In the genomic region with DNA sequence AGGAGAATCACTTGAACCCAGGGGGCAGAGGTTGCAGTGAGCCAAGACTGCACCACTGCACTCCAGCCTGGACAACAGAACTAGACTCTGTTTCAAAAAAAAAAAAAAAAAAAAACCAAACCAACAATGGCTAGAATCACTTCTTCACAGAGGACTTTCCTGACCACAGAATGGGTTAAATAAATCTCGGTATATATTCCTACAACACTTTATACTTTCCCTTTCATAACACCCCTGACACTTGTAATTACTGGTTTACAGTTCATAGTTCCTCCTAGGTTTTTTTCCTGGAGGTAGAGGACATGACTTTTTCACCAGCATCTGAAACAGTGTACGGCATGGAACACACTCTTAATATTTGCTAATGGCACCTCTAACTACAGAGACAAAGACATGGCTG, we compare ENCODE assay signal across 31 cellular contexts. TPM values are rescaled to one million over a fixed set of nuclear protein-coding genes. Genes with fewer than 3 reads are reported as not detected.
DNase-seq lines count a peak whose midpoint lies in the region; ATAC-seq and TF ChIP-seq lines count a peak whose summit lies in the region.
"Had no signal": no experiment of that assay in that cellular context is flagged by ENCODE, and none has a peak within 500 bp of the region (broad histone marks: within the 10 kb centered on the region; RNA-seq: fewer than 3 reads in every experiment).

No MANE protein-coding gene starts in this region.

- peaks cover 13% of the 10 kb centered on the region for H3K4me1 Mint-ChIP-seq in CD14-positive monocyte
- H3K4me1 Mint-ChIP-seq in activated naive CD8-positive, alpha-beta T cell treated with anti-CD3 and anti-CD28 coated beads for 36 hours = peaks cover 21% of the 10 kb centered on the region

- DNase-seq in CD14-positive monocyte (ENCODE audit: low spot score) = no peak
- DNase-seq in GM13976 (ENCODE audit: low spot score) = peak; percentile 23
- DNase-seq in activated naive CD8-positive, alpha-beta T cell treated with anti-CD3 and anti-CD28 coated beads for 36 hours = no peak
- no peak for DNase-seq in stimulated activated CD4-positive, alpha-beta T cell treated with anti-CD3 and anti-CD28 coated beads, Interleukin-4, amount 100 ng/mL, for 24 hours
- DNase-seq in islet precursor cell = no peak
- no peak for DNase-seq in NCI-H1048 (lab: John Stamatoyannopoulos, UW)
- DNase-seq: ACHN; activated CD4-positive, alpha-beta T cell treated with anti-CD3 and anti-CD28 coated beads for 36 hours; activated naive CD4-positive, alpha-beta T cell treated with anti-CD3 and anti-CD28 coated beads, Interleukin-2, amount 10 ng/mL, durations not matched to agents 7 days and 5 days; amygdala; brain microvascular endothelial cell; cerebellar nuclear complex; esophagus squamous epithelium; foreskin keratinocyte; heart left ventricle; kidney; MG63; naive thymus-derived CD4-positive, alpha-beta T cell; NCI-H1417 treated with DMSO at 0.1 percent for 48 hours; NCI-H2081; NCI-H2227 treated with DMSO at 0.1 percent for 48 hours; nucleus accumbens; stimulated activated CD4-positive, alpha-beta T cell treated with anti-CD3 and anti-CD28 coated beads, Interleukin-4, amount 100 ng/mL, for 4 hours; T-helper 9 cell; upper lobe of left lung had no signal

- no peak for TF ChIP-seq CTCF in CD14-positive monocyte (IDR thresholded peaks at IDR 0.05)
- no peak for TF ChIP-seq CTCF in GM13976 (IDR thresholded peaks at IDR 0.05; ENCODE audit: borderline replicate concordance, control extremely low read depth, extremely low read depth, insufficient read depth, missing control alignments)

- ATAC-seq in GM21526 (IDR thresholded peaks at IDR 0.05; ENCODE audit: low FRiP score, unreplicated experiment) (peak; percentile 66), HG02970 (IDR thresholded peaks at IDR 0.05; ENCODE audit: low FRiP score, unreplicated experiment) (no peak)
- ATAC-seq: activated CD4-positive, alpha-beta T cell treated with anti-CD3 and anti-CD28 coated beads for 36 hours; activated T-helper 17 cell treated with anti-CD3 and anti-CD28 coated beads, Interleukin-2, amount 50 U/mL, for 72 hours; foreskin keratinocyte; HCT116; heart left ventricle; naive thymus-derived CD4-positive, alpha-beta T cell; Right ventricle myocardium inferior had no signal

- peaks cover 17 to 20% of the 10 kb centered on the region in 2 donors for H3K36me3 Mint-ChIP-seq in CD14-positive monocyte
- H3K36me3 Mint-ChIP-seq in activated naive CD8-positive, alpha-beta T cell treated with anti-CD3 and anti-CD28 coated beads for 36 hours = peaks cover 50% of the 10 kb centered on the region

- H3K9me3 Mint-ChIP-seq in CD14-positive monocyte = peaks cover 16 to 25% (median 21%) of the 10 kb centered on the region in 7 donors
- H3K9me3 Mint-ChIP-seq in activated naive CD8-positive, alpha-beta T cell treated with anti-CD3 and anti-CD28 coated beads for 36 hours = peaks cover 26% of the 10 kb centered on the region

- in situ Hi-C loops in GM13976 (cut with MboI; ENCODE audit: low sequenced_read_pairs, unreplicated experiment) = no loop called here

- H3K27ac Mint-ChIP-seq in CD14-positive monocyte = peak overlapping the region in 5 of 7 donors; percentile 20 to 79 (median 70)
- peak overlapping the region; percentile 62 for H3K27ac Mint-ChIP-seq in activated naive CD8-positive, alpha-beta T cell treated with anti-CD3 and anti-CD28 coated beads for 36 hours
- H3K27ac Mint-ChIP-seq: activated CD4-positive, alpha-beta T cell treated with anti-CD3 and anti-CD28 coated beads for 36 hours; activated naive CD4-positive, alpha-beta T cell treated with anti-CD3 and anti-CD28 coated beads, Interleukin-2, amount 10 ng/mL, durations not matched to agents 7 days and 5 days; mesothelial cell of epicardium had no signal

- intact Hi-C loops in CD14-positive monocyte (cut with micrococcal nuclease) = no loop called here

- H3K4me3 Mint-ChIP-seq in CD14-positive monocyte = no peak overlapping the region
- H3K4me3 Mint-ChIP-seq in activated naive CD8-positive, alpha-beta T cell treated with anti-CD3 and anti-CD28 coated beads for 36 hours = no peak overlapping the region
- H3K4me3 Mint-ChIP-seq: activated CD4-positive, alpha-beta T cell treated with anti-CD3 and anti-CD28 coated beads for 36 hours; activated naive CD4-positive, alpha-beta T cell treated with anti-CD3 and anti-CD28 coated beads, Interleukin-2, amount 10 ng/mL, durations not matched to agents 7 days and 5 days; activated T-helper 17 cell treated with anti-CD3 and anti-CD28 coated beads, Interleukin-2, amount 50 U/mL, for 72 hours; mesothelial cell of epicardium had no signal

- H3K27me3 Mint-ChIP-seq in CD14-positive monocyte (ENCODE audit: low read depth in 3 of 3) = peaks cover 0 to 2% (median 0%) of the 10 kb centered on the region in 3 donors
- H3K27me3 Mint-ChIP-seq in activated naive CD8-positive, alpha-beta T cell treated with anti-CD3 and anti-CD28 coated beads for 36 hours = no peaks in the 10 kb centered on the region
- H3K27me3 Mint-ChIP-seq: activated CD4-positive, alpha-beta T cell treated with anti-CD3 and anti-CD28 coated beads for 36 hours; activated naive CD4-positive, alpha-beta T cell treated with anti-CD3 and anti-CD28 coated beads, Interleukin-2, amount 10 ng/mL, durations not matched to agents 7 days and 5 days; activated T-helper 17 cell treated with anti-CD3 and anti-CD28 coated beads, Interleukin-2, amount 50 U/mL, for 72 hours; naive thymus-derived CD4-positive, alpha-beta T cell had no signal

RNA-seq across cellular contexts. Expression of gene ZDHHC20, which starts 31.4 kb away (rescaled TPM):
- polyA plus RNA-seq in CD14-positive monocyte = 10 to 100 TPM; 66.8 to 67.8 TPM
- total RNA-seq in activated naive CD8-positive, alpha-beta T cell treated with anti-CD3 and anti-CD28 coated beads for 36 hours = 10 to 100 TPM; 52.0 to 52.8 TPM
